Comparison of ENCODE assay signal across 20 cellular contexts in the genomic region with DNA sequence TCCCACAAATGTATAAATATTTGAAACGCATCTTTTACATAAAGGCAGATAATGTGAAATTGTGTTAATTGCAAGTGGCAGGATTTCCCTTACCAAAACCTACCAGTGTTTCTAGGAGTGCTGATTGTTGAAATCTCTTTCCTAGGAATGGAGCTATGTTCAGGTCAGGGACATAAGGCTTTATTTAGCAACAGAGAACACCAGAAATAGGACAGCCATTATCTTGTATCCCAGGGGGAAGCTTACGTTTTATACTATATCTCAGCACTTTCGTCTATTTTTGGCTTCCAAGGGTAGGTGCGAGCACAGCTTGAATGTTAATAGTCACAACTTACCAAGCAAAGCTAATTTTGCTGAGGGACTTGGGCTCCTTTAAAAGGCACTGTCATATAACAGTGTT.
A peak's percentile ranks its signal among the peaks of the same experiment; 100 is the strongest.
DNase-seq lines count a peak whose midpoint lies in the region; ATAC-seq and TF ChIP-seq lines count a peak whose summit lies in the region.
"Had no signal": no experiment of that assay in that cellular context is flagged by ENCODE, and none has a peak within 500 bp of the region (broad histone marks: within the 10 kb centered on the region; RNA-seq: fewer than 3 reads in every experiment).

No MANE protein-coding gene starts in this region.

- peak overlapping the region; percentile 26 for H3K4me3 Mint-ChIP-seq in glutamatergic neuron (ENCODE audit: unreplicated experiment)
- H3K4me3 Mint-ChIP-seq in neural crest cell = peak overlapping the region; percentile 87
- H3K4me3 Mint-ChIP-seq in CD14-positive monocyte = no peak overlapping the region
- H3K4me3 Mint-ChIP-seq: B cell; CD4-positive, CD25-positive, alpha-beta regulatory T cell; CD8-positive, alpha-beta memory T cell; H9 had no signal

- H3K4me1 Mint-ChIP-seq in glutamatergic neuron (ENCODE audit: low read depth, unreplicated experiment) = peaks cover 34% of the 10 kb centered on the region
- H3K4me1 Mint-ChIP-seq in neural crest cell = peaks cover 50% of the 10 kb centered on the region
- peaks cover 11% of the 10 kb centered on the region for H3K4me1 Mint-ChIP-seq in CD14-positive monocyte
- H3K4me1 Mint-ChIP-seq: B cell; CD8-positive, alpha-beta memory T cell had no signal

- no peak for TF ChIP-seq CTCF in glutamatergic neuron (IDR thresholded peaks at IDR 0.05; ENCODE audit: partially characterized antibody, unreplicated experiment)
- no peak for TF ChIP-seq CTCF in left ventricle myocardium inferior (IDR thresholded peaks at IDR 0.05; ENCODE audit: borderline replicate concordance)
- no peak for TF ChIP-seq CTCF in neural crest cell (conservative IDR thresholded peaks at IDR 0.05)
- TF ChIP-seq CTCF in CD14-positive monocyte (IDR thresholded peaks at IDR 0.05) = no peak

- peak overlapping the region; percentile 80 for H3K27ac ChIP-seq in left ventricle myocardium inferior (replicated peaks)
- H3K27ac ChIP-seq: BLaER1 treated with 17β-estradiol and CSF1 and Interleukin-3, amounts not matched to agents 10 nM and 100 nM; HL-60 had no signal

- peak; percentile 76 for ATAC-seq in Right ventricle myocardium superior (ENCODE audit: poor library complexity)
- ATAC-seq in left cardiac atrium = no peak
- ATAC-seq: GM12878 had no signal

- intact Hi-C loops in Right ventricle myocardium superior (cut with DNase I) = no loop called here
- intact Hi-C loops in left cardiac atrium (cut with DNase I) = no loop called here
- intact Hi-C loops in left ventricle myocardium inferior (cut with micrococcal nuclease) = no loop called here
- intact Hi-C loops in CD14-positive monocyte (cut with micrococcal nuclease) = no loop called here

- H3K36me3 Mint-ChIP-seq in glutamatergic neuron (ENCODE audit: unreplicated experiment) = no peaks in the 10 kb centered on the region
- H3K36me3 Mint-ChIP-seq in neural crest cell (ENCODE audit: low read depth) = peaks cover 11% of the 10 kb centered on the region
- H3K36me3 Mint-ChIP-seq in CD14-positive monocyte = peaks cover 0 to 4% of the 10 kb centered on the region in 2 donors
- H3K36me3 Mint-ChIP-seq: CD4-positive, CD25-positive, alpha-beta regulatory T cell; CD8-positive, alpha-beta memory T cell had no signal

- no peaks in the 10 kb centered on the region for H3K9me3 ChIP-seq in left ventricle myocardium inferior (replicated peaks)
- H3K9me3 ChIP-seq: BLaER1 treated with 17β-estradiol and CSF1 and Interleukin-3, amounts not matched to agents 10 nM and 100 nM had no signal

- no peak overlapping the region for H3K27ac Mint-ChIP-seq in glutamatergic neuron (ENCODE audit: unreplicated experiment)
- H3K27ac Mint-ChIP-seq in neural crest cell (ENCODE audit: unreplicated experiment) = no peak overlapping the region
- no peak overlapping the region for H3K27ac Mint-ChIP-seq in CD14-positive monocyte
- H3K27ac Mint-ChIP-seq: B cell; CD4-positive, CD25-positive, alpha-beta regulatory T cell; H9 had no signal

- no peaks in the 10 kb centered on the region for H3K27me3 ChIP-seq in left ventricle myocardium inferior (ENCODE audit: low read depth)
- H3K27me3 ChIP-seq: BLaER1 treated with 17β-estradiol and CSF1 and Interleukin-3, amounts not matched to agents 10 nM and 100 nM had no signal

- DNase-seq in Right ventricle myocardium superior (no peak), left cardiac atrium (no peak), glutamatergic neuron (no peak), left ventricle myocardium inferior (no peak), neural crest cell (ENCODE audit: low read depth, low spot score) (no peak), CD14-positive monocyte (ENCODE audit: low spot score) (no peak), hepatic stellate cell (ENCODE audit: low spot score) (no peak)
- no peak for DNase-seq in activated CD8-positive, alpha-beta memory T cell treated with anti-CD3 and anti-CD28 coated beads, Interleukin-2, amount 50 U/mL, for 4 hours
- DNase-seq: CD4-positive, CD25-positive, alpha-beta regulatory T cell; CD8-positive, alpha-beta memory T cell; COR-L47; DMS 273 treated with DMSO at 0.1 percent for 48 hours; DMS53; DND-41; EL; H9 had no signal

- H3K9me3 Mint-ChIP-seq in glutamatergic neuron (ENCODE audit: unreplicated experiment) (peaks cover 2% of the 10 kb centered on the region), neural crest cell (no peaks in the 10 kb centered on the region), CD14-positive monocyte (peaks cover 0 to 2% (median 0%) of the 10 kb centered on the region in 7 donors)
- H3K9me3 Mint-ChIP-seq: CD4-positive, CD25-positive, alpha-beta regulatory T cell; CD8-positive, alpha-beta memory T cell had no signal

- H3K27me3 Mint-ChIP-seq in glutamatergic neuron (ENCODE audit: unreplicated experiment) (peaks cover 2% of the 10 kb centered on the region), neural crest cell (ENCODE audit: low read depth) (peaks cover 7% of the 10 kb centered on the region), CD14-positive monocyte (ENCODE audit: low read depth in 3 of 3) (peaks cover 15 to 30% (median 20%) of the 10 kb centered on the region in 3 donors)

- no peaks in the 10 kb centered on the region for H3K36me3 ChIP-seq in left ventricle myocardium inferior

- H3K4me1 ChIP-seq in left ventricle myocardium inferior = peaks cover 56% of the 10 kb centered on the region

- H3K4me3 ChIP-seq in left ventricle myocardium inferior = peak overlapping the region; percentile 30
- H3K4me3 ChIP-seq: BLaER1 treated with 17β-estradiol and CSF1 and Interleukin-3, amounts not matched to agents 10 nM and 100 nM; GM12878 had no signal

Comparison
In these comparisons a context has a peak if more than half of its experiments do, and no peak if none do; other contexts are left out.
1. H3K4me3 Mint-ChIP-seq: peak in glutamatergic neuron (single experiment) and neural crest cell (single experiment); none in CD14-positive monocyte (0 of 2).